In the genomic region with DNA sequence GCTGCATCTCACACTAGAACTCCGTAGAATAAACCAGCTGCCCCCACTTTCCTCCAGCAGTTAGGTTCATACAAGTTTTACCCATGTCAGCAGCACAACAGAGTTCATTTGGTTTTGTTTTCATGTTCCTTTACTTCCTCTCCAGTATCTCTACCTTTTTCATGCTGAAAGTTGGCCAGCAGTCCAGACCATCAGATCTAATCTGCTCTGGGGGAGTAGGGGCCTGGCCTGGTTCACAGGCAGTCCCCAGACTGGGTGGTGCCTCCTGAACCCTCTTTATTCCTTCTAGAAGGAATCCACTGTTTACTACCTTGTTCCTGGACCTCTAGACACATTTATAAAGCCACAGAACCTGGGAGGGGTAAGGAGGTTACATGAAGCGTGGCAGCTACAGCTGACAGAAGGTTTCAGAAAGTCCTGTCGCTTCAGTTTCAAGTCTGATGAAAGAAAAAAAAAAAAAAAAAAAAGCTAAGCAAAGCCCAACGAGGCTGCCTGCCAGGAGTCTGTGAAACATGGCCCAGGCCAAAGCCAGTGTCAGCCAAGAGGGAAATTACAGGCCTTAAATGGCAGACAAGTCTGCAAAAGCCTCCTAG, we compare ENCODE assay signal across 9 cellular contexts.
DNase-seq lines count a peak whose midpoint lies in the region; ATAC-seq and TF ChIP-seq lines count a peak whose summit lies in the region.
"Had no signal": no experiment of that assay in that cellular context is flagged by ENCODE, and none has a peak within 500 bp of the region (broad histone marks: within the 10 kb centered on the region; RNA-seq: fewer than 3 reads in every experiment).

No MANE protein-coding gene starts in this region.

- H3K27me3 Mint-ChIP-seq in mesothelial cell of epicardium (ENCODE audit: low read depth) = no peaks in the 10 kb centered on the region

- H3K9me3 Mint-ChIP-seq in mesothelial cell of epicardium = no peaks in the 10 kb centered on the region

- TF ChIP-seq CTCF in mesothelial cell of epicardium (IDR thresholded peaks at IDR 0.05; ENCODE audit: unreplicated experiment) = no peak

- 0 to 4% methylated on average over 4 of the region's 4 CpGs for WGBS in aorta, 2 donors

- intact Hi-C loops in aorta (cut with DNase I) = loop anchor here in 1 of 2 donors (5.0 kb wide), 1 partner anchor 44 kb away; no protein-coding TSS in a partner anchor

- H3K27me3 ChIP-seq in aorta (ENCODE audit: control insufficient read depth in 1 of 2, insufficient read depth in 2 of 2, low read length in 1 of 2) = no peaks in the 10 kb centered on the region

- no peak for DNase-seq in activated CD4-positive, CD25-positive, alpha-beta regulatory T cell treated with anti-CD3 and anti-CD28 coated beads, Interleukin-2, amount 50 U/mL, for 72 hours
- DNase-seq in NCI-H446 treated with DMSO at 0.1 percent for 48 hours (lab: John Stamatoyannopoulos, UW) = peak; percentile 94
- DNase-seq in mesothelial cell of epicardium (ENCODE audit: low spot score in 2 of 2, unreplicated experiment in 2 of 2) = no peak
- DNase-seq in aorta = peak; percentile 89
- DNase-seq in LoVo (ENCODE audit: low spot score) = no peak

- peak overlapping the region; percentile 71 for H3K27ac ChIP-seq in cingulate gyrus (ENCODE audit: low read depth, low read length)
- peak overlapping the region; percentile 64 to 95 for H3K27ac ChIP-seq in aorta (ENCODE audit: low read depth in 1 of 2, low read length in 2 of 2)

- no peaks in the 10 kb centered on the region for H3K36me3 Mint-ChIP-seq in mesothelial cell of epicardium

- no peaks in the 10 kb centered on the region for H3K9me3 ChIP-seq in aorta (ENCODE audit: control insufficient read depth, low read length)
- H3K9me3 ChIP-seq: A549 had no signal

- peaks cover 0 to 2% of the 10 kb centered on the region in 2 donors for H3K4me1 ChIP-seq in aorta (ENCODE audit: control insufficient read depth in 1 of 2, insufficient read depth in 2 of 2, low read length in 2 of 2)

- no peaks in the 10 kb centered on the region for H3K36me3 ChIP-seq in aorta (ENCODE audit: control insufficient read depth in 1 of 2, insufficient read depth in 2 of 2, low read length in 1 of 2)

- no peak overlapping the region for H3K4me3 ChIP-seq in aorta (ENCODE audit: low read length in 2 of 2)
- H3K4me3 ChIP-seq: A549 had no signal

- peak; percentile 67 to 72 for ATAC-seq in activated CD4-positive, CD25-positive, alpha-beta regulatory T cell treated with anti-CD3 and anti-CD28 coated beads, Interleukin-2, amount 50 U/mL, for 24 hours
- peak; percentile 82 for ATAC-seq in HG02763 (IDR thresholded peaks at IDR 0.05; ENCODE audit: unreplicated experiment)
- ATAC-seq in aorta (ENCODE audit: low FRiP score) = peak; percentile 83
- ATAC-seq: A549 had no signal

- peaks cover 35% of the 10 kb centered on the region for H3K4me1 Mint-ChIP-seq in mesothelial cell of epicardium

- no peak overlapping the region for H3K4me3 Mint-ChIP-seq in mesothelial cell of epicardium

- peak overlapping the region; percentile 95 for H3K27ac Mint-ChIP-seq in mesothelial cell of epicardium

Comparison
In these comparisons a context has a peak if more than half of its experiments do, and no peak if none do; other contexts are left out.
1. DNase-seq: peak in NCI-H446 treated with DMSO at 0.1 percent for 48 hours (single experiment) and aorta (2 of 2); none in activated CD4-positive, CD25-positive, alpha-beta regulatory T cell treated with anti-CD3 and anti-CD28 coated beads, Interleukin-2, amount 50 U/mL, for 72 hours (single experiment), mesothelial cell of epicardium (0 of 2) and LoVo (single experiment).
2. Peak in every context shown above with its lines, with median percentiles within 50 percentile points of each other: ATAC-seq.